ENCODE assay signal across 8 cellular contexts in genomic region chr20:45880988-45881788, GRCh38. TPM values are rescaled to one million over a fixed set of nuclear protein-coding genes. Genes with fewer than 3 reads are reported as not detected.
DNase-seq lines count a peak whose midpoint lies in the region; ATAC-seq and TF ChIP-seq lines count a peak whose summit lies in the region.

Gene ZSWIM1, plus strand, starts transcription at chr20:45881227. Its CDS starts 1,366 bp downstream, at chr20:45882593.

- peak; percentile 95 for ATAC-seq in GM21737 (IDR thresholded peaks at IDR 0.05; ENCODE audit: unreplicated experiment)

- peak; percentile 90 for DNase-seq in DMS79 (lab: John Stamatoyannopoulos, UW)
- DNase-seq in KG1 (lab: John Stamatoyannopoulos, UW): peak; percentile 99
- peak; percentile 99 to 100 for DNase-seq in activated T-cell treated with anti-CD3 and anti-CD28 coated beads, Interleukin-2, amount 50 U/mL, for 48 hours
- DNase-seq in esophagus muscularis mucosa (ENCODE audit: extremely low spot score): peak; percentile 100
- DNase-seq in stimulated activated CD8-positive, alpha-beta memory T cell treated with anti-CD3 and anti-CD28 coated beads, Interleukin-7, amount 100 ng/mL, for 1 hour (ENCODE audit: low read depth in 2 of 2): peak; percentile 94 to 97

- H3K4me1 ChIP-seq in esophagus muscularis mucosa: peaks cover 16 to 49% (median 32%) of the 10 kb centered on the region in 4 donors
- H3K4me1 ChIP-seq in muscle layer of colon (ENCODE audit: insufficient read depth, low read length): peaks cover 5% of the 10 kb centered on the region

- 2% methylated on average over 23 of the region's 23 CpGs for WGBS in esophagus muscularis mucosa

- H3K9me3 ChIP-seq in esophagus muscularis mucosa (no peaks in the 10 kb centered on the region), muscle layer of colon (ENCODE audit: low read length) (no peaks in the 10 kb centered on the region)

- peak; percentile 16 for TF ChIP-seq POLR2A in esophagus muscularis mucosa (IDR thresholded peaks at IDR 0.05; ENCODE audit: low read depth)

- H3K27me3 ChIP-seq in esophagus muscularis mucosa: no peaks in the 10 kb centered on the region
- no peaks in the 10 kb centered on the region for H3K27me3 ChIP-seq in muscle layer of colon (ENCODE audit: control insufficient read depth in 1 of 2, insufficient read depth in 2 of 2, low read length in 2 of 2)

- intact Hi-C loops in esophagus muscularis mucosa (cut with DNase I): loop anchor here (10.0 kb wide), 1 partner anchor 76 kb away; no protein-coding TSS in a partner anchor

- H3K9ac ChIP-seq in muscle layer of colon (ENCODE audit: low read length): peak within 1 kb of the TSS; percentile 65

- TF ChIP-seq CTCF in esophagus muscularis mucosa (IDR thresholded peaks at IDR 0.05): no peak

- no peak for TF ChIP-seq EP300 in esophagus muscularis mucosa (IDR thresholded peaks at IDR 0.05)

- peaks cover 0 to 63% (median 51%) of the 10 kb centered on the region in 4 donors for H3K36me3 ChIP-seq in esophagus muscularis mucosa
- peaks cover 41% of the 10 kb centered on the region for H3K36me3 ChIP-seq in muscle layer of colon (ENCODE audit: insufficient read depth, low read length)

- H3K4me3 ChIP-seq in esophagus muscularis mucosa (peak within 1 kb of the TSS; percentile 61 to 67 (median 66)), muscle layer of colon (ENCODE audit: low read depth in 1 of 2, low read length in 2 of 2) (peak within 1 kb of the TSS; percentile 60 to 80)

- H3K27ac ChIP-seq in esophagus muscularis mucosa (replicated peaks in 1 of 4) (peak within 1 kb of the TSS; percentile 80 to 91 (median 86)), muscle layer of colon (ENCODE audit: low read depth, low read length) (peak within 1 kb of the TSS; percentile 88)

TF ChIP-seq in PFSK-1, 5 proteins besides CTCF, POLR2A, EP300 and RAD21:
- TF ChIP-seq REST (IDR thresholded peaks at IDR 0.05; ENCODE audit: insufficient read depth in 1 of 2, low read depth in 2 of 2, low read length in 2 of 2): 0 out of 4 replicates have a peak, but pooled peaks have one; percentile 14 to 52
- TF ChIP-seq POLR2AphosphoS5 (IDR thresholded peaks at IDR 0.05; ENCODE audit: low read depth, low read length): peak; percentile 95
- TF ChIP-seq SIN3A (IDR thresholded peaks at IDR 0.05; ENCODE audit: borderline replicate concordance, insufficient read depth, low read length): no peak
- TF ChIP-seq TAF1 (IDR thresholded peaks at IDR 0.05; ENCODE audit: borderline replicate concordance, insufficient read depth, low read length): peak; percentile 89
- TF ChIP-seq FOXP2 (optimal IDR thresholded peaks at IDR 0.05; ENCODE audit: borderline replicate concordance, extremely low read depth, extremely low read length, insufficient read depth): no peak

RNA-seq across cellular contexts. Expression of gene ZSWIM1, which starts in this region (rescaled TPM):
- polyA plus RNA-seq in PFSK-1 (2012; ENCODE audit: insufficient read length, low read depth): 5.6 TPM
- total RNA-seq in esophagus muscularis mucosa: 10 to 100 TPM in 2 of 4 donors, 1 to 10 TPM in 2; 7.1 to 13.5 (median 9.2) TPM

Comparison
In these comparisons a context has a peak if more than half of its experiments do, and no peak if none do; other contexts are left out.
1. Peak in every context shown above with its lines: DNase-seq, ATAC-seq, H3K4me3 ChIP-seq and H3K27ac ChIP-seq.